10 cellular contexts compared by ENCODE assay signal in the genomic region with DNA sequence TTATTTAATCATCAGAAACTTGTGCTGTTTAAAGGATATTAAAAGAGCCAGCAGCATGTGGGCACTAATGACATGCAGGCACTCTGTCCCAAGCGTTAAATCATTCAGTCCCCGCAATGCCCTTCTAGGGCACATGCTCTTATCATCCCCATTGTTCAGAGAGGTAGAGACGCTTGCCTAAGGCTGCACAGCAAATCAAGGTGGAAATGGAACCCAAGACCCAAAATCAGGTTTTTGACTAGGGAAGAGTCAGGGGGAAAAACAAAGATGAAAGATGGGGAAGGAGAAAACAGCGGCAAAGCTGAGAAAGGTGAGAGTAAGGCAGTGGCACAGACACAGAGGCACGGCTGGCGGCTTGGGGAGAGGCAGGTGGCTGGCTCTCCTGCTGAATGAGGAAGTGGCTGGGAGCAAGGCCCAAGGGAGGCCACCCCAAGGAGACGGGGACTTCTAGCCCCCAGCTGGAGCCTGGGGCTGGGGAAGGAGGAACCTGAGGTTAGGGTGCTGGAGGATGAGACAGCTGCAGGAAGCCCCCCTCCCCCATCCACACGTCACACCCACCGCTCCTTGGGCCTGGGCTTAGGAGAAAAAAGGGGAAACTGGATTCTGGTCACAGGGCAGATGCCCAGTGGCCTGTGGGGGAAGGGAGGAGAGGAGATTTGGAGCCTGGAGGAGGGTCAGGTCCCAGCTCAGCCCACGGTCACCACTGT. TPM values are rescaled to one million over a fixed set of nuclear protein-coding genes. Genes with fewer than 3 reads are reported as not detected.
DNase-seq lines count a peak whose midpoint lies in the region; ATAC-seq and TF ChIP-seq lines count a peak whose summit lies in the region.
"Had no signal": no experiment of that assay in that cellular context is flagged by ENCODE, and none has a peak within 500 bp of the region (broad histone marks: within the 10 kb centered on the region; RNA-seq: fewer than 3 reads in every experiment).

No MANE protein-coding gene starts in this region.

- peak overlapping the region; percentile 69 for H3K27ac Mint-ChIP-seq in activated naive CD8-positive, alpha-beta T cell treated with anti-CD3 and anti-CD28 coated beads, Interleukin-2, amount 50 U/mL, for 24 hours

- H3K4me3 ChIP-seq in HEK293 (ENCODE audit: low read depth, low read length) (no peak overlapping the region), mononuclear cell (ENCODE audit: low read length) (peak overlapping the region; percentile 78)

- no peaks in the 10 kb centered on the region for H3K27me3 ChIP-seq in mononuclear cell (ENCODE audit: insufficient read depth, low read length)

- H3K4me1 ChIP-seq in HEK293 (ENCODE audit: control insufficient read depth, insufficient read depth, low read length) (no peaks in the 10 kb centered on the region), mononuclear cell (ENCODE audit: insufficient read depth, low read length) (peaks cover 95% of the 10 kb centered on the region)

- peaks cover 57% of the 10 kb centered on the region for H3K4me1 Mint-ChIP-seq in activated naive CD8-positive, alpha-beta T cell treated with anti-CD3 and anti-CD28 coated beads, Interleukin-2, amount 50 U/mL, for 24 hours

- peak overlapping the region; percentile 7 for H3K4me3 Mint-ChIP-seq in activated naive CD8-positive, alpha-beta T cell treated with anti-CD3 and anti-CD28 coated beads, Interleukin-2, amount 50 U/mL, for 24 hours

- no peak for TF ChIP-seq CTCF in HEK293 (tag by site-specific recombination; IDR thresholded peaks at IDR 0.05)

- H3K36me3 ChIP-seq in HEK293 (ENCODE audit: control insufficient read depth in 2 of 2, insufficient read depth in 1 of 2, low read length in 2 of 2): no peaks in the 10 kb centered on the region; a peak in 1 of 3 replicates

- H3K9me3 Mint-ChIP-seq in activated naive CD8-positive, alpha-beta T cell treated with anti-CD3 and anti-CD28 coated beads, Interleukin-2, amount 50 U/mL, for 24 hours: no peaks in the 10 kb centered on the region

- DNase-seq in Ammon's horn (ENCODE audit: low spot score) (peak; percentile 80), NCI-H2029 treated with DMSO at 0.1 percent for 48 hours (lab: John Stamatoyannopoulos, UW) (no peak), LoVo (ENCODE audit: low spot score) (no peak), COLO829 (ENCODE audit: low spot score) (no peak)
- peak; percentile 52 for DNase-seq in activated naive CD8-positive, alpha-beta T cell treated with anti-CD3 and anti-CD28 coated beads, Interleukin-2, amount 50 U/mL, for 24 hours

- CTCF ChIA-PET in HEK293 (lab: Yijun Ruan, JAX): interaction anchor here (1.0 kb wide), 1 partner anchor 89 kb away, joined by 3 read pairs; no protein-coding TSS in a partner anchor

- no peak overlapping the region for H3K27ac ChIP-seq in HEK293 (ENCODE audit: extremely low read depth, low read depth, low read length)

- H3K9me3 ChIP-seq in HEK293 (ENCODE audit: control insufficient read depth, insufficient read depth, low read depth, low read length) (no peaks in the 10 kb centered on the region; the same call in 1 of the 2 replicates), mononuclear cell (ENCODE audit: low read depth, low read length) (no peaks in the 10 kb centered on the region)

- peak; percentile 37 for ATAC-seq in activated naive CD8-positive, alpha-beta T cell treated with anti-CD3 and anti-CD28 coated beads, Interleukin-2, amount 50 U/mL, for 24 hours
- ATAC-seq in HG02938 (IDR thresholded peaks at IDR 0.05; ENCODE audit: unreplicated experiment): no peak

- no peaks in the 10 kb centered on the region for H3K36me3 Mint-ChIP-seq in activated naive CD8-positive, alpha-beta T cell treated with anti-CD3 and anti-CD28 coated beads, Interleukin-2, amount 50 U/mL, for 24 hours (ENCODE audit: low read depth)

- POLR2A ChIA-PET in HEK293 (lab: Yijun Ruan, JAX): interaction anchor here (0.6 to 1.0 kb wide), 2 partner anchors 135 to 223 kb away, joined by 3 to 5 read pairs; no protein-coding TSS in a partner anchor

- no peaks in the 10 kb centered on the region for H3K27me3 Mint-ChIP-seq in activated naive CD8-positive, alpha-beta T cell treated with anti-CD3 and anti-CD28 coated beads, Interleukin-2, amount 50 U/mL, for 24 hours

TF ChIP-seq in HEK293, 187 proteins besides CTCF, POLR2A, EP300 and RAD21 (continues in another document):
- TF ChIP-seq ZNF112 (tag by site-specific recombination; IDR thresholded peaks at IDR 0.05) (no peak), ZIC2 (tag by site-specific recombination; IDR thresholded peaks at IDR 0.05) (no peak), ZNF596 (tag by site-specific recombination; IDR thresholded peaks at IDR 0.05) (no peak), ZNF791 (tag by site-specific recombination; IDR thresholded peaks at IDR 0.05) (no peak), ZNF768 (tag by site-specific recombination; IDR thresholded peaks at IDR 0.05) (peak; percentile 99; the same call in 1 of the 2 replicates), ZNF221 (tag by site-specific recombination; IDR thresholded peaks at IDR 0.05; ENCODE audit: borderline replicate concordance) (no peak)
- TF ChIP-seq, protein P1, sequence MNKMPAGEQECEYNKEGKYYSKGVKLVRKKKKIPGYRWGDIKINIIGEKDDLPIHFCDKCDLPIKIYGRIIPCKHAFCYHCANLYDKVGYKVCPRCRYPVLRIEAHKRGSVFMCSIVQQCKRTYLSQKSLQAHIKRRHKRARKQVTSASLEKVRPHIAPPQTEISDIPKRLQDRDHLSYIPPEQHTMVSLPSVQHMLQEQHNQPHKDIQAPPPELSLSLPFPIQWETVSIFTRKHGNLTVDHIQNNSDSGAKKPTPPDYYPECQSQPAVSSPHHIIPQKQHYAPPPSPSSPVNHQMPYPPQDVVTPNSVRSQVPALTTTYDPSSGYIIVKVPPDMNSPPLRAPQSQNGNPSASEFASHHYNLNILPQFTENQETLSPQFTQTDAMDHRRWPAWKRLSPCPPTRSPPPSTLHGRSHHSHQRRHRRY (tag by site-specific recombination; IDR thresholded peaks at IDR 0.05): 0 out of 2 replicates have a peak, but pooled peaks have one; percentile 23
- TF ChIP-seq, protein P2, sequence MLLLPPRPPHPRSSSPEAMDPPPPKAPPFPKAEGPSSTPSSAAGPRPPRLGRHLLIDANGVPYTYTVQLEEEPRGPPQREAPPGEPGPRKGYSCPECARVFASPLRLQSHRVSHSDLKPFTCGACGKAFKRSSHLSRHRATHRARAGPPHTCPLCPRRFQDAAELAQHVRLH (tag by site-specific recombination; IDR thresholded peaks at IDR 0.05): 0 out of 2 replicates have a peak, but pooled peaks have one; percentile 34
- TF ChIP-seq, protein P3, sequence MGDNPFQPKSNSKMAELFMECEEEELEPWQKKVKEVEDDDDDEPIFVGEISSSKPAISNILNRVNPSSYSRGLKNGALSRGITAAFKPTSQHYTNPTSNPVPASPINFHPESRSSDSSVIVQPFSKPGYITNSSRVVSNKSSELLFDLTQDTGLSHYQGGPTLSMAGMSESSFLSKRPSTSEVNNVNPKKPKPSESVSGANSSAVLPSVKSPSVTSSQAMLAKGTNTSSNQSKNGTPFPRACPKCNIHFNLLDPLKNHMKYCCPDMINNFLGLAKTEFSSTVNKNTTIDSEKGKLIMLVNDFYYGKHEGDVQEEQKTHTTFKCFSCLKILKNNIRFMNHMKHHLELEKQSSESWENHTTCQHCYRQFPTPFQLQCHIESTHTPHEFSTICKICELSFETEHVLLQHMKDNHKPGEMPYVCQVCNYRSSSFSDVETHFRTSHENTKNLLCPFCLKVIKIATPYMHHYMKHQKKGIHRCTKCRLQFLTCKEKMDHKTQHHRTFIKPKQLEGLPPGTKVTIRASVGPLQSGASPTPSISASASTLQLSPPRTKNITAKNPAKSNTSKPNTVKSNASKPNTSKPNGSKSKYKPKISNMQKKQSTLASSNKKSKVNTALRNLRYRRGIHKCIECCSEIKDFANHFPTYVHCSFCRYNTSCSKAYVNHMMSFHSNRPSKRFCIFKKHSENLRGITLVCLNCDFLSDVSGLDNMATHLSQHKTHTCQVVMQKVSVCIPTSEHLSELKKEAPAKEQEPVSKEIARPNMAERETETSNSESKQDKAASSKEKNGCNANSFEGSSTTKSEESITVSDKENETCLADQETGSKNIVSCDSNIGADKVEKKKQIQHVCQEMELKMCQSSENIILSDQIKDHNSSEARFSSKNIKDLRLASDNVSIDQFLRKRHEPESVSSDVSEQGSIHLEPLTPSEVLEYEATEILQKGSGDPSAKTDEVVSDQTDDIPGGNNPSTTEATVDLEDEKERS (tag by site-specific recombination; IDR thresholded peaks at IDR 0.05): 0 out of 2 replicates have a peak, but pooled peaks have one; percentile 24
- TF ChIP-seq, protein P4, sequence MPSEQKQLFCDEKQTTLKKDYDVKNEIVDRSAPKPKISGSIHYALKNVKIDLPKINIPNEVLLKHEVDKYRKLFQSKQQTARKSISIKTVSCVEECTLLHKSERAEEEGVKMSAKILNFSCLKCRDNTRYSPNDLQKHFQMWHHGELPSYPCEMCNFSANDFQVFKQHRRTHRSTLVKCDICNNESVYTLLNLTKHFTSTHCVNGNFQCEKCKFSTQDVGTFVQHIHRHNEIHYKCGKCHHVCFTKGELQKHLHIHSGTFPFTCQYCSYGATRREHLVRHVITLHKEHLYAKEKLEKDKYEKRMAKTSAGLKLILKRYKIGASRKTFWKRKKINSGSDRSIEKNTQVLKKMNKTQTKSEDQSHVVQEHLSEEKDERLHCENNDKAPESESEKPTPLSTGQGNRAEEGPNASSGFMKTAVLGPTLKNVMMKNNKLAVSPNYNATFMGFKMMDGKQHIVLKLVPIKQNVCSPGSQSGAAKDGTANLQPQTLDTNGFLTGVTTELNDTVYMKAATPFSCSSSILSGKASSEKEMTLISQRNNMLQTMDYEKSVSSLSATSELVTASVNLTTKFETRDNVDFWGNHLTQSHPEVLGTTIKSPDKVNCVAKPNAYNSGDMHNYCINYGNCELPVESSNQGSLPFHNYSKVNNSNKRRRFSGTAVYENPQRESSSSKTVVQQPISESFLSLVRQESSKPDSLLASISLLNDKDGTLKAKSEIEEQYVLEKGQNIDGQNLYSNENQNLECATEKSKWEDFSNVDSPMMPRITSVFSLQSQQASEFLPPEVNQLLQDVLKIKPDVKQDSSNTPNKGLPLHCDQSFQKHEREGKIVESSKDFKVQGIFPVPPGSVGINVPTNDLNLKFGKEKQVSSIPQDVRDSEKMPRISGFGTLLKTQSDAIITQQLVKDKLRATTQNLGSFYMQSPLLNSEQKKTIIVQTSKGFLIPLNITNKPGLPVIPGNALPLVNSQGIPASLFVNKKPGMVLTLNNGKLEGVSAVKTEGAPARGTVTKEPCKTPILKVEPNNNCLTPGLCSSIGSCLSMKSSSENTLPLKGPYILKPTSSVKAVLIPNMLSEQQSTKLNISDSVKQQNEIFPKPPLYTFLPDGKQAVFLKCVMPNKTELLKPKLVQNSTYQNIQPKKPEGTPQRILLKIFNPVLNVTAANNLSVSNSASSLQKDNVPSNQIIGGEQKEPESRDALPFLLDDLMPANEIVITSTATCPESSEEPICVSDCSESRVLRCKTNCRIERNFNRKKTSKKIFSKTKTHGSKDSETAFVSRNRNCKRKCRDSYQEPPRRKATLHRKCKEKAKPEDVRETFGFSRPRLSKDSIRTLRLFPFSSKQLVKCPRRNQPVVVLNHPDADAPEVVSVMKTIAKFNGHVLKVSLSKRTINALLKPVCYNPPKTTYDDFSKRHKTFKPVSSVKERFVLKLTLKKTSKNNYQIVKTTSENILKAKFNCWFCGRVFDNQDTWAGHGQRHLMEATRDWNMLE (tag by site-specific recombination; conservative IDR thresholded peaks at IDR 0.05; ENCODE audit: low read depth): no peak

RNA-seq across cellular contexts. Expression of a gene that starts 1.0 kb away (rescaled TPM):
- 286 TPM for total RNA-seq in mononuclear cell
- total RNA-seq: Daoy had no signal

RNA-seq across cellular contexts. Expression of a gene that starts 6.8 kb away (rescaled TPM):
- total RNA-seq in mononuclear cell: 58.1 TPM
- total RNA-seq: Daoy, NCI-H460 had no signal

RNA-seq across cellular contexts. Expression of a gene that starts 8.8 kb away (rescaled TPM):
- total RNA-seq in mononuclear cell: 128 TPM

RNA-seq across cellular contexts. Expression of a gene that starts 27.0 kb away (rescaled TPM):
- 1.3 TPM for total RNA-seq in mononuclear cell

RNA-seq across cellular contexts. Expression of a gene that starts 40.8 kb away (rescaled TPM):
- not detected for total RNA-seq in mononuclear cell

Comparison
In these comparisons a context has a peak if more than half of its experiments do, and no peak if none do; other contexts are left out.
1. DNase-seq: peak in Ammon's horn (single experiment) and activated naive CD8-positive, alpha-beta T cell treated with anti-CD3 and anti-CD28 coated beads, Interleukin-2, amount 50 U/mL, for 24 hours (single experiment); none in NCI-H2029 treated with DMSO at 0.1 percent for 48 hours (single experiment), LoVo (single experiment) and COLO829 (single experiment).